ENCODE assay signal across 17 cellular contexts in genomic region chr1:109637446-109637845, GRCh38. TPM values are rescaled to one million over a fixed set of nuclear protein-coding genes. Genes with fewer than 3 reads are reported as not detected.
A peak's percentile ranks its signal among the peaks of the same experiment; 100 is the strongest.
DNase-seq lines count a peak whose midpoint lies in the region; ATAC-seq and TF ChIP-seq lines count a peak whose summit lies in the region.
"Had no signal": no experiment of that assay in that cellular context is flagged by ENCODE, and none has a peak within 500 bp of the region (broad histone marks: within the 10 kb centered on the region; RNA-seq: fewer than 3 reads in every experiment).

No MANE protein-coding gene starts in this region.

- peaks cover 33% of the 10 kb centered on the region for H3K4me1 Mint-ChIP-seq in HFFc6 (ENCODE audit: low read depth)
- H3K4me1 Mint-ChIP-seq in stimulated activated memory B cell treated with anti-CD40 and anti-IgM and Interleukin-4, amounts not matched to agents 10 μg/mL and 1 μg/mL and 100 μg/mL, for 72 hours, result peaks cover 25% of the 10 kb centered on the region

- H3K4me3 ChIP-seq in esophagus muscularis mucosa, result no peak overlapping the region
- H3K4me3 ChIP-seq: A549, GM23338 had no signal

- no peak for DNase-seq in HFFc6
- DNase-seq in esophagus muscularis mucosa (ENCODE audit: extremely low spot score), result peak; percentile 60
- peak; percentile 39 for DNase-seq in mesenteric fat pad (ENCODE audit: low spot score)
- peak; percentile 31 for DNase-seq in ureter (ENCODE audit: low spot score)
- DNase-seq in COLO668 (lab: John Stamatoyannopoulos, UW; ENCODE audit: unreplicated experiment), result no peak
- DNase-seq in NCI-H748 treated with DMSO at 0.1 percent for 48 hours (lab: John Stamatoyannopoulos, UW), result no peak
- DNase-seq: BE2C; CD4-positive, alpha-beta memory T cell; COR-L47; DMS153; DMS79 treated with DMSO at 0.1 percent for 48 hours; EL had no signal

- TF ChIP-seq CTCF in HFFc6 (IDR thresholded peaks at IDR 0.05) (no peak), esophagus muscularis mucosa (IDR thresholded peaks at IDR 0.05) (no peak)

- H3K9me3 Mint-ChIP-seq in HFFc6, result no peaks in the 10 kb centered on the region
- no peaks in the 10 kb centered on the region for H3K9me3 Mint-ChIP-seq in stimulated activated memory B cell treated with anti-CD40 and anti-IgM and Interleukin-4, amounts not matched to agents 10 μg/mL and 1 μg/mL and 100 μg/mL, for 72 hours
- H3K9me3 Mint-ChIP-seq: CD4-positive, alpha-beta memory T cell; GM23338 had no signal

- no peaks in the 10 kb centered on the region for H3K27me3 ChIP-seq in esophagus muscularis mucosa
- H3K27me3 ChIP-seq: BE2C had no signal

- TF ChIP-seq POLR2A in esophagus muscularis mucosa (IDR thresholded peaks at IDR 0.05; ENCODE audit: low read depth), result no peak

- H3K36me3 Mint-ChIP-seq in HFFc6 (ENCODE audit: low read depth), result peaks cover 5% of the 10 kb centered on the region; the same call in 1 of the 2 replicates
- H3K36me3 Mint-ChIP-seq in stimulated activated memory B cell treated with anti-CD40 and anti-IgM and Interleukin-4, amounts not matched to agents 10 μg/mL and 1 μg/mL and 100 μg/mL, for 72 hours, result no peaks in the 10 kb centered on the region

- intact Hi-C loops in esophagus muscularis mucosa (cut with DNase I), result no loop called here

- no peaks in the 10 kb centered on the region for H3K36me3 ChIP-seq in esophagus muscularis mucosa
- H3K36me3 ChIP-seq: BE2C had no signal

- no peak overlapping the region for H3K4me3 Mint-ChIP-seq in HFFc6
- no peak overlapping the region for H3K4me3 Mint-ChIP-seq in stimulated activated memory B cell treated with anti-CD40 and anti-IgM and Interleukin-4, amounts not matched to agents 10 μg/mL and 1 μg/mL and 100 μg/mL, for 72 hours
- H3K4me3 Mint-ChIP-seq: GM23338 had no signal

- H3K4me1 ChIP-seq in esophagus muscularis mucosa, result peaks cover 9 to 29% (median 22%) of the 10 kb centered on the region in 4 donors

- H3K9me3 ChIP-seq in esophagus muscularis mucosa, result no peaks in the 10 kb centered on the region
- H3K9me3 ChIP-seq: A549, BE2C had no signal

- no peak overlapping the region for H3K27ac ChIP-seq in esophagus muscularis mucosa (replicated peaks in 1 of 4)
- H3K27ac ChIP-seq: C4-2B had no signal

- ATAC-seq in stimulated activated memory B cell treated with anti-CD40 and anti-IgM and Interleukin-4, amounts not matched to agents 10 μg/mL and 1 μg/mL and 100 μg/mL, for 72 hours, result no peak

- H3K27ac Mint-ChIP-seq in HFFc6, result peak overlapping the region; percentile 33; the same call in 1 of the 2 replicates
- H3K27ac Mint-ChIP-seq in stimulated activated memory B cell treated with anti-CD40 and anti-IgM and Interleukin-4, amounts not matched to agents 10 μg/mL and 1 μg/mL and 100 μg/mL, for 72 hours, result no peak overlapping the region
- H3K27ac Mint-ChIP-seq: CD4-positive, alpha-beta memory T cell had no signal

- TF ChIP-seq EP300 in esophagus muscularis mucosa (IDR thresholded peaks at IDR 0.05), result no peak

- WGBS in esophagus muscularis mucosa, result 95% methylated on average over 5 of the region's 7 CpGs

- H3K27me3 Mint-ChIP-seq in HFFc6 (ENCODE audit: insufficient read depth), result peaks cover 3% of the 10 kb centered on the region
- peaks cover 7% of the 10 kb centered on the region for H3K27me3 Mint-ChIP-seq in stimulated activated memory B cell treated with anti-CD40 and anti-IgM and Interleukin-4, amounts not matched to agents 10 μg/mL and 1 μg/mL and 100 μg/mL, for 72 hours

RNA-seq across cellular contexts. Expression of gene AMPD2, which starts 17.8 kb away (rescaled TPM):
- total RNA-seq in HFFc6 (2021; fragmentation: NEBNext Ultra II Directional; extraction: Animal tissue kit (Norgen Biotek cat#: 25700)), result 100 to 1,000 TPM; 127 to 172 (median 139) TPM
- total RNA-seq in esophagus muscularis mucosa (10 to 100 TPM; 23.7 to 38.8 (median 33.2) TPM), mesenteric fat pad (63.1 TPM), ureter (45.8 TPM)

RNA-seq across cellular contexts. Expression of gene GNAT2, which starts 18.0 kb away (rescaled TPM):
- total RNA-seq in HFFc6 (2021; fragmentation: NEBNext Ultra II Directional; extraction: Animal tissue kit (Norgen Biotek cat#: 25700)), result under 1 TPM in 3 of 6 experiments, not detected in 3; 0.11 to 0.40 (median 0.34) TPM
- total RNA-seq in esophagus muscularis mucosa, result under 1 TPM in 1 of 4 donors, not detected in 3; 0.33 TPM
- not detected for total RNA-seq in mesenteric fat pad
- total RNA-seq in ureter, result not detected
- total RNA-seq: CD4-positive, alpha-beta memory T cell had no signal

RNA-seq across cellular contexts. Expression of gene GSTM4, which starts 18.5 kb away (rescaled TPM):
- 10 to 100 TPM; 16.0 to 27.1 (median 24.8) TPM for total RNA-seq in HFFc6 (2021; fragmentation: NEBNext Ultra II Directional; extraction: Animal tissue kit (Norgen Biotek cat#: 25700))
- total RNA-seq in esophagus muscularis mucosa, result 10 to 100 TPM; 33.1 to 43.1 (median 39.1) TPM
- total RNA-seq in mesenteric fat pad, result 22.6 TPM
- 38.2 TPM for total RNA-seq in ureter

RNA-seq across cellular contexts. Expression of gene GSTM2, which starts 30.4 kb away (rescaled TPM):
- 10 to 100 TPM; 32.4 to 53.4 (median 46.1) TPM for total RNA-seq in HFFc6 (2021; fragmentation: NEBNext Ultra II Directional; extraction: Animal tissue kit (Norgen Biotek cat#: 25700))
- total RNA-seq in esophagus muscularis mucosa (10 to 100 TPM; 19.9 to 59.0 (median 39.3) TPM), mesenteric fat pad (51.2 TPM), ureter (104 TPM)

RNA-seq across cellular contexts. Expression of gene GSTM1, which starts 50.2 kb away (rescaled TPM):
- total RNA-seq in HFFc6 (2021; fragmentation: NEBNext Ultra II Directional; extraction: Animal tissue kit (Norgen Biotek cat#: 25700)), result 10 to 100 TPM; 14.7 to 50.1 (median 46.5) TPM
- total RNA-seq in esophagus muscularis mucosa (10 to 100 TPM in 1 of 4 donors, not detected in 3; 23.1 TPM), mesenteric fat pad (not detected), ureter (not detected)
- total RNA-seq: CD4-positive, alpha-beta memory T cell; GM23338; HepG2 had no signal

Comparison
In these comparisons a context has a peak if more than half of its experiments do, and no peak if none do; other contexts are left out.
1. DNase-seq: peak in esophagus muscularis mucosa (single experiment), mesenteric fat pad (single experiment) and ureter (single experiment); none in HFFc6 (single experiment), COLO668 (single experiment) and NCI-H748 treated with DMSO at 0.1 percent for 48 hours (single experiment).